In the genomic region with DNA sequence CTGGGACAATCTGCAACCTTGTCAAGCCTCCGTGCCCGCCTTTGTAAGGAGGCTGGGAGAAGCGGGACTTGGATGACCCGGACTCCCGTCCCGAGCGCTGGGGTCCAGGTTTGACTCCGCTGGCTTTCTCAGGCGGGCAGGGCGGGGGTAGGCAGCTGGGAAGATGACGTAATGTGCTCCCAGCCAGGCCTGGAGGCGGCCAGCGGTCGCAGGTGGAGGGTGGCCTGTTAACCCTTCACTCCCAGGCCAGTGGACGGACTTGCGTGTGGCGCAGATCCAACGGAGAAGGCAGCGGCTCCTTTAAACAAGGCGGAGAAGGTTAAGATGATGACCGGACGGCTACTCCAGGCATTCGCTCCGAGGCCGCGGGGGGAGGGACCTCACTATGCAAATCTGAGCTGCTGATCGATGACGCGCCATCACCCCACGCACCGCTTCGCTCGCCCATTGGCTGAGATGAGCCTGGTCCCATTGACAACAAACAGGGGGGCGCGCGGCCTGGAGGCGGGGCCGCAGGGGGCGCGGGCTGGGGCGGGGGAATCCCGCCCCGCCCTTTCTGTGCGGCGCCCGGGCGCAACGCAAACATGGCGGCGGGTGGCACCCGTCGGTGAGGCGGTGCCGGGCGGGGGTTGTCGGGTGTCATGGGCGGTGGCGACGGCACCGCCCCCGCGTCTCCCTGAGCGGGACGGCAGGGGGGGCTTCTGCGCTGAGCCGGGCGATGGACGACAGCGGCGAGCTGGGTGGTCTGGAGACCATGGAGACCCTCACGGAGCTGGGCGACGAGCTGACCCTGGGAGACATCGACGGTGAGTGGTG, we compare ENCODE assay signal across 1 cellular context.
A peak's percentile ranks its signal among the peaks of the same experiment; 100 is the strongest.
TF ChIP-seq lines count a peak whose summit lies in the region.

Gene SREBF2 (plus strand): TSS at position 553 of the 816 bp plus-strand sequence. CDS start 166 bp downstream, at position 719.

TF ChIP-seq in H1, 55 proteins besides CTCF, POLR2A, EP300 and RAD21:
- TF ChIP-seq CREB1 (IDR thresholded peaks at IDR 0.05) (peak; percentile 92), TBP (IDR thresholded peaks at IDR 0.05; ENCODE audit: low read depth, low read length) (peak; percentile 62), NANOG (IDR thresholded peaks at IDR 0.05; ENCODE audit: insufficient read depth, low read depth, low read length, poor library complexity, severe bottlenecking) (peak; percentile 1), JUN (IDR thresholded peaks at IDR 0.05; ENCODE audit: low read depth, low read length) (peak; percentile 75; the same call in 1 of the 2 replicates), MAX (IDR thresholded peaks at IDR 0.05) (peak; percentile 69), PHF8 (conservative IDR thresholded peaks at IDR 0.05; ENCODE audit: low read depth, low read length) (peak; percentile 79), YY1 (IDR thresholded peaks at IDR 0.05; ENCODE audit: low read depth, low read length) (peak; percentile 92), ATF2 (IDR thresholded peaks at IDR 0.05; ENCODE audit: low read length) (peak; percentile 100), SAP30 (IDR thresholded peaks at IDR 0.05; ENCODE audit: insufficient read depth, insufficient replicate concordance, low read length) (no peak), CHD2 (IDR thresholded peaks at IDR 0.05; ENCODE audit: low read length) (0 out of 2 replicates have a peak, but pooled peaks have one; percentile 39), POLR2AphosphoS5 (IDR thresholded peaks at IDR 0.05; ENCODE audit: low read depth, low read length) (peak; percentile 95), TAF7 (optimal IDR thresholded peaks at IDR 0.05; ENCODE audit: borderline replicate concordance, low read depth, low read length) (peak; percentile 48), CTBP2 (IDR thresholded peaks at IDR 0.05; ENCODE audit: borderline replicate concordance, insufficient read depth, insufficient read length, low read length) (peak; percentile 57), SIX5 (IDR thresholded peaks at IDR 0.05; ENCODE audit: low read depth, low read length) (no peak), HDAC2 (IDR thresholded peaks at IDR 0.05; ENCODE audit: borderline replicate concordance in 1 of 2, low read depth in 2 of 2, low read length in 2 of 2) (0 out of 4 replicates have a peak, but pooled peaks of 1 of the 2 experiments have one; percentile 13), JUND (IDR thresholded peaks at IDR 0.05; ENCODE audit: low read length) (peak; percentile 96), ZNF274 (IDR thresholded peaks at IDR 0.05; ENCODE audit: borderline replicate concordance, extremely low read depth, low read length) (no peak), TCF12 (IDR thresholded peaks at IDR 0.05; ENCODE audit: low read depth, low read length) (0 out of 2 replicates have a peak, but pooled peaks have one; percentile 59), CBX8 (IDR thresholded peaks at IDR 0.05; ENCODE audit: borderline replicate concordance, low read depth, low read length) (no peak), RXRA (IDR thresholded peaks at IDR 0.05; ENCODE audit: insufficient read depth, low read depth, low read length) (no peak), BACH1 (IDR thresholded peaks at IDR 0.05; ENCODE audit: low read length) (peak; percentile 36; the same call in 1 of the 2 replicates), ASH2L (IDR thresholded peaks at IDR 0.05; ENCODE audit: low read length) (no peak), SP4 (IDR thresholded peaks at IDR 0.05; ENCODE audit: low read length) (peak; percentile 87; the same call in 1 of the 2 replicates), CEBPB (IDR thresholded peaks at IDR 0.05; ENCODE audit: low read depth, low read length) (peak; percentile 76), KDM5A (IDR thresholded peaks at IDR 0.05; ENCODE audit: low read length) (peak; percentile 59; the same call in 1 of the 2 replicates), TAF1 (IDR thresholded peaks at IDR 0.05; ENCODE audit: low read depth, low read length) (peak; percentile 80), GTF2F1 (IDR thresholded peaks at IDR 0.05; ENCODE audit: borderline replicate concordance, low read depth, low read length) (no peak), SP1 (IDR thresholded peaks at IDR 0.05; ENCODE audit: low read depth, low read length) (peak; percentile 90), KDM4A (IDR thresholded peaks at IDR 0.05; ENCODE audit: low read depth, low read length, severe bottlenecking) (peak; percentile 23), EGR1 (IDR thresholded peaks at IDR 0.05; ENCODE audit: borderline replicate concordance, low read depth, low read length) (peak; percentile 81; the same call in 1 of the 2 replicates)
- TF ChIP-seq, protein P1, sequence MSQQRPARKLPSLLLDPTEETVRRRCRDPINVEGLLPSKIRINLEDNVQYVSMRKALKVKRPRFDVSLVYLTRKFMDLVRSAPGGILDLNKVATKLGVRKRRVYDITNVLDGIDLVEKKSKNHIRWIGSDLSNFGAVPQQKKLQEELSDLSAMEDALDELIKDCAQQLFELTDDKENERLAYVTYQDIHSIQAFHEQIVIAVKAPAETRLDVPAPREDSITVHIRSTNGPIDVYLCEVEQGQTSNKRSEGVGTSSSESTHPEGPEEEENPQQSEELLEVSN (IDR thresholded peaks at IDR 0.05), result 0 out of 2 replicates have a peak, but pooled peaks have one; percentile 4
